In the genomic region with DNA sequence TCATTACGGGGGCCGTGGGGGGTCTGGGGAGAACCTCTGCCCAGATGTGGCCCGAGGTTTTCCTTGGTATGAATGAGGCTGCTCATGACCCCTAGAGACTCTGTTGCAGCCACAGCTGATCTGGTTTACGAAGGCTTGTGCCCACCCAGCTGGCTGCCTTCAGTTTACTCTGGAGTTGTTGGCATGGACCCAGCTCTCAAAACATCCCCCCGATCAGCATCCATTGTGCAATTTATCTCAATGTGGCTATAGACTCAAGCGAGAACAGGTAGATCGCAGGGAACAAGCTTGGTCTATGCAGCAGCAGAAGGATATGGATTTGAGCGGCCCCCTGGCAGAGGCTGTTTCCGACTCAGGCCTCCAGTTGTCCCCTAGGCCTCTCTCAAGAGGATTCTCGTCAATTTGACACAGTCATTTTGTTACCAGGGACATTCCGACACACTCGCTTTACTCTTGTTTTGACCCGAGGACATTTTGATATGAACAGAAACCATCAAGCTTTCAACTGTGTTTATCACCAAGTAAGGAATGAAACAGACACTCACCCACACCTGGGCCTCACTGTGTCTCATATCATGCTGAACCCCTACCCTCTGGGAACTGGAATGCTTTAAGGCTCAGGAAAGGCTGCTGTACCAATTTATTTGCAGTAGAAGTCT, we compare ENCODE assay signal across 10 cellular contexts.
DNase-seq lines count a peak whose midpoint lies in the region; ATAC-seq, FAIRE-seq and TF ChIP-seq lines count a peak whose summit lies in the region.
"Had no signal": no experiment of that assay in that cellular context is flagged by ENCODE, and none has a peak within 500 bp of the region (broad histone marks: within the 10 kb centered on the region; RNA-seq: fewer than 3 reads in every experiment).

No MANE protein-coding gene starts in this region.

- 75 to 80% methylated on average over 13 of the region's 13 CpGs for whole genome bisulfite sequencing in pancreas, 2 donors

- H3K79me2 ChIP-seq in PC-3 (ENCODE audit: low read length) = no peaks in the 10 kb centered on the region

- H3K36me3 Mint-ChIP-seq in CD8-positive, alpha-beta T cell = no peaks in the 10 kb centered on the region
- H3K36me3 Mint-ChIP-seq in activated T-cell treated with anti-CD3 and anti-CD28 coated beads, Interleukin-2, amount 50 U/mL, for 72 hours (ENCODE audit: insufficient read depth in 2 of 2) = peaks cover 3 to 5% of the 10 kb centered on the region in 2 donors

- H3K4me3 Mint-ChIP-seq in CD8-positive, alpha-beta T cell = peak overlapping the region; percentile 37
- peak overlapping the region; percentile 34 to 74 for H3K4me3 Mint-ChIP-seq in activated T-cell treated with anti-CD3 and anti-CD28 coated beads, Interleukin-2, amount 50 U/mL, for 72 hours

- H3K4me2 ChIP-seq in PC-3 (ENCODE audit: low read length) = no peak overlapping the region

- peaks cover 69% of the 10 kb centered on the region for H3K4me1 ChIP-seq in CD8-positive, alpha-beta T cell (ENCODE audit: insufficient read depth, low read length)
- H3K4me1 ChIP-seq in pancreas (no peaks in the 10 kb centered on the region), PC-3 (ENCODE audit: insufficient read depth, low read length) (peaks cover 21% of the 10 kb centered on the region)

- peaks cover 9% of the 10 kb centered on the region for H3K9me3 ChIP-seq in CD8-positive, alpha-beta T cell (ENCODE audit: low read length)
- H3K9me3 ChIP-seq in pancreas (no peaks in the 10 kb centered on the region), PC-3 (ENCODE audit: low read length) (no peaks in the 10 kb centered on the region)

- no peaks in the 10 kb centered on the region for H3F3A ChIP-seq in PC-3 (ENCODE audit: low read length, unreplicated experiment)

- H3K9ac ChIP-seq in PC-3 (ENCODE audit: low read length) = no peak overlapping the region

- BruUV-seq in PC-3 (replicated peaks; lab: Mats Ljungman, UMichigan) = no TSS peak

- no peak for TF ChIP-seq CTCF in CD8-positive, alpha-beta T cell (IDR thresholded peaks at IDR 0.05)
- no peak for TF ChIP-seq CTCF in pancreas (IDR thresholded peaks at IDR 0.05)
- no peak for TF ChIP-seq CTCF in PC-3 (conservative IDR thresholded peaks at IDR 0.05; ENCODE audit: low read depth, low read length)

- no peaks in the 10 kb centered on the region for H3K27me3 ChIP-seq in CD8-positive, alpha-beta T cell (ENCODE audit: insufficient read depth, low read length)
- H3K27me3 ChIP-seq in pancreas = no peaks in the 10 kb centered on the region
- no peaks in the 10 kb centered on the region for H3K27me3 ChIP-seq in PC-3 (ENCODE audit: low read length)

- H3K27ac ChIP-seq in CD8-positive, alpha-beta T cell (ENCODE audit: low read depth, low read length) = no peak overlapping the region
- no peak overlapping the region for H3K27ac ChIP-seq in pancreas
- no peak overlapping the region for H3K27ac ChIP-seq in PC-3 (ENCODE audit: low read length)

- H3K27ac Mint-ChIP-seq in CD8-positive, alpha-beta T cell = peak overlapping the region; percentile 95
- H3K27ac Mint-ChIP-seq in activated T-cell treated with anti-CD3 and anti-CD28 coated beads, Interleukin-2, amount 50 U/mL, for 72 hours = peak overlapping the region; percentile 75

- no peaks in the 10 kb centered on the region for H4K20me1 ChIP-seq in PC-3 (ENCODE audit: low read length)

- H2AFZ ChIP-seq in PC-3 (ENCODE audit: low read length) = no peak overlapping the region

- intact Hi-C loops in CD8-positive, alpha-beta T cell (cut with DNase I, micrococcal nuclease) = loop anchor here in 1 of 2 experiments (2.0 to 10.0 kb wide), 3 partner anchors 13 to 599 kb away; no protein-coding TSS in a partner anchor
- intact Hi-C loops in pancreas (cut with DNase I) (no loop called here), PC-3 (cut with micrococcal nuclease) (no loop called here)

- H3K27me3 Mint-ChIP-seq in CD8-positive, alpha-beta T cell (ENCODE audit: low read depth) = no peaks in the 10 kb centered on the region
- no peaks in the 10 kb centered on the region for H3K27me3 Mint-ChIP-seq in activated T-cell treated with anti-CD3 and anti-CD28 coated beads, Interleukin-2, amount 50 U/mL, for 72 hours (ENCODE audit: low read depth)

- no peak for FAIRE-seq in pancreas (lab: Jason Lieb, UNC)

- no peak for DNase-seq in CD8-positive, alpha-beta T cell
- peak; percentile 67 to 74 for DNase-seq in activated T-cell treated with anti-CD3 and anti-CD28 coated beads, Interleukin-2, amount 50 U/mL, for 72 hours
- DNase-seq in pancreas (no peak), PC-3 (no peak), SIG-M5 (lab: John Stamatoyannopoulos, UW) (no peak), hypothalamus (lab: John Stamatoyannopoulos, UW) (no peak)
- DNase-seq: DMS153, NCI-H524 had no signal

- POLR2A ChIA-PET in CD8-positive, alpha-beta T cell (lab: Charles Lee) = interaction anchor here (0.9 to 4.2 kb wide), 4 partner anchors 11 to 33 kb away, joined by 3 to 19 read pairs (median 6); no protein-coding TSS in a partner anchor
- POLR2A ChIA-PET in PC-3 (lab: Charles Lee; ENCODE audit: unreplicated experiment) = interaction anchor here (0.5 kb wide), 1 partner anchor 437 kb away, joined by 5 read pairs; no protein-coding TSS in a partner anchor

- ATAC-seq in CD8-positive, alpha-beta T cell = no peak
- peak; percentile 71 for ATAC-seq in GM19023 (IDR thresholded peaks at IDR 0.05; ENCODE audit: unreplicated experiment)
- ATAC-seq in HG02884 (IDR thresholded peaks at IDR 0.05; ENCODE audit: unreplicated experiment) = peak; percentile 76
- ATAC-seq in activated T-cell treated with anti-CD3 and anti-CD28 coated beads, Interleukin-2, amount 50 U/mL, for 72 hours (replicated peaks in 1 of 2) = peak; percentile 79 to 82
- no peak for ATAC-seq in pancreas
- no peak for ATAC-seq in PC-3

- H3K4me1 Mint-ChIP-seq in CD8-positive, alpha-beta T cell (ENCODE audit: low read depth) = peaks cover 79% of the 10 kb centered on the region
- peaks cover 98% of the 10 kb centered on the region for H3K4me1 Mint-ChIP-seq in activated T-cell treated with anti-CD3 and anti-CD28 coated beads, Interleukin-2, amount 50 U/mL, for 72 hours (ENCODE audit: low read depth)

- H3K9me3 Mint-ChIP-seq in CD8-positive, alpha-beta T cell = peaks cover 6% of the 10 kb centered on the region
- peaks cover 2% of the 10 kb centered on the region in 2 donors for H3K9me3 Mint-ChIP-seq in activated T-cell treated with anti-CD3 and anti-CD28 coated beads, Interleukin-2, amount 50 U/mL, for 72 hours

- H3K36me3 ChIP-seq in CD8-positive, alpha-beta T cell (ENCODE audit: insufficient read depth, low read length) = no peaks in the 10 kb centered on the region
- no peaks in the 10 kb centered on the region for H3K36me3 ChIP-seq in pancreas
- no peaks in the 10 kb centered on the region for H3K36me3 ChIP-seq in PC-3 (ENCODE audit: low read depth, low read length)

- CTCF ChIA-PET in CD8-positive, alpha-beta T cell (lab: Charles Lee) = interaction anchor here (1.0 to 30.1 kb wide), 7 partner anchors 12 to 396 kb away, joined by 3 to 630 read pairs (median 7); no protein-coding TSS in a partner anchor
- CTCF ChIA-PET in PC-3 (lab: Charles Lee) = interaction anchor here (0.7 kb wide), 1 partner anchor 10 kb away, joined by 4 read pairs; no protein-coding TSS in a partner anchor

- H3K9me2 ChIP-seq in PC-3 (replicated peaks; ENCODE audit: low read length) = no peaks in the 10 kb centered on the region

- no peak overlapping the region for H3K4me3 ChIP-seq in CD8-positive, alpha-beta T cell (ENCODE audit: low read depth, low read length)
- H3K4me3 ChIP-seq in pancreas (no peak overlapping the region), PC-3 (ENCODE audit: low read length) (no peak overlapping the region)

Comparison
In these comparisons a context has a peak if more than half of its experiments do, and no peak if none do; other contexts are left out.
1. ATAC-seq: peak in GM19023 (single experiment), HG02884 (single experiment) and activated T-cell treated with anti-CD3 and anti-CD28 coated beads, Interleukin-2, amount 50 U/mL, for 72 hours (2 of 2); none in CD8-positive, alpha-beta T cell (single experiment), pancreas (0 of 4) and PC-3 (single experiment).
2. DNase-seq: peak in activated T-cell treated with anti-CD3 and anti-CD28 coated beads, Interleukin-2, amount 50 U/mL, for 72 hours (2 of 2); none in CD8-positive, alpha-beta T cell (0 of 7), pancreas (0 of 6), PC-3 (single experiment), SIG-M5 (single experiment) and hypothalamus (0 of 51).